ENCODE assay signal across 10 cellular contexts in the genomic region with DNA sequence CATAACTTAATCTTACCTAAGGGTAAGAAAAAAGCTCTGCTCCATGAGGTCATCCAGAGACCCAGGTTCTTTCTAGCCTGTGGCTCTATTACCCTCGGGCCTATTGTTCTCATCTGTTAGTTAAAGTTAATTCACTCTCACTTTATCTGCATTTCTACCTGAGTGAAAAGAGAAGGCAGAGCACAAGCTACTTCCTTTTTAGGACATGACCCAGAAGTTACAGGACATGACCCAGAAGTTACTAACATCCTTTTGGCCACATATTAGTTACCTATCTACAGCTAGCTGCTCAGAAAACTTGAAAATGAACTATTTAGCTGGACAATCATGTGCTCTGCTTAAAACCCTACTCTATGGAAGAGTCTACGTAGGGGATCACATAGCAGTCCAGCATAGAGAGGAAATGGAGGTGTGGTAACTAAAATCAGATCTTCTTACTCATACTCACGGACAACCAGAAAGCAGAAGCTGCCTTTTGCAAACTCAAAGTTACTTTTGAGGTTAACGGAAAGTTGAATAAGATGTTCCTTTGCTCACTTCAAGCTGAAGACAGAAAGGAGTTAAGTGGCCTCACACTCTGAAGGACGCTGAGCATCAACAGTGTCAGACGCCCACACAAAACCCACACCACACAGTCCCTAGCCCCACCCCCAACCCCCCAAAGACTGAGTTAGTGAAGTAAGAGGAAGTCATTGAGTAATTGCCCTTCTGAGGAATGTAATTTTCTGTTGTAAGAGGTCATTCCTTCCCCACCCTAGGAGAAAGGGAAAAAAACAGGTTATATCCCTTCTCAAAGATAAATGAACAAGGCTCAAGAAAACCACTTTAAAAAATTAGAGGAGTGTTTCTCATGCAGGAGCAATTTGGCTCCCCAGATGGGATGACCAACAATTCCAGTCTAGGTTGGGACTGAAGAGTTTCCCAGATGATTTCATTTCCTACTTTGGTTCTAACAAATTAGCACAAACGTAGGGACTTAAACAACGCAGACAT. TPM values are rescaled to one million over a fixed set of nuclear protein-coding genes. Genes with fewer than 3 reads are reported as not detected.
DNase-seq lines count a peak whose midpoint lies in the region; ATAC-seq and TF ChIP-seq lines count a peak whose summit lies in the region.
"Had no signal": no experiment of that assay in that cellular context is flagged by ENCODE, and none has a peak within 500 bp of the region (broad histone marks: within the 10 kb centered on the region; RNA-seq: fewer than 3 reads in every experiment).

No MANE protein-coding gene starts in this region.

- H3K4me1 Mint-ChIP-seq in stimulated activated effector memory CD8-positive, alpha-beta T cell treated with anti-CD3 and anti-CD28 coated beads, Interleukin-12 subunit alpha, Interleukin-12 subunit beta, amount 100 ng/mL, for 72 hours = peaks cover 51% of the 10 kb centered on the region

- TF ChIP-seq CTCF in fibroblast of villous mesenchyme (IDR thresholded peaks at IDR 0.05; ENCODE audit: insufficient read depth, low read depth, low read length) = no peak
- TF ChIP-seq CTCF in MM.1S (IDR thresholded peaks at IDR 0.05; ENCODE audit: low read length) = no peak
- no peak for TF ChIP-seq CTCF in testis (IDR thresholded peaks at IDR 0.05)

- no peaks in the 10 kb centered on the region for H3K9me3 Mint-ChIP-seq in stimulated activated effector memory CD8-positive, alpha-beta T cell treated with anti-CD3 and anti-CD28 coated beads, Interleukin-12 subunit alpha, Interleukin-12 subunit beta, amount 100 ng/mL, for 72 hours

- H3K4me1 ChIP-seq in MM.1S (ENCODE audit: low read length) = peaks cover 21% of the 10 kb centered on the region
- no peaks in the 10 kb centered on the region for H3K4me1 ChIP-seq in testis

- peak; percentile 88 for DNase-seq in activated CD4-positive, alpha-beta T cell treated with anti-CD3 and anti-CD28 coated beads for 4 hours
- DNase-seq in fibroblast of villous mesenchyme (ENCODE audit: low read depth) = peak; percentile 12
- peak; percentile 36 to 70 for DNase-seq in stimulated activated effector memory CD8-positive, alpha-beta T cell treated with anti-CD3 and anti-CD28 coated beads, Interleukin-12 subunit alpha, Interleukin-12 subunit beta, amount 100 ng/mL, for 72 hours (ENCODE audit: low spot score in 2 of 2)
- no peak for DNase-seq in sciatic nerve (ENCODE audit: low spot score)
- no peak for DNase-seq in MM.1S
- no peak for DNase-seq in testis
- DNase-seq: heart right ventricle had no signal

- no peak overlapping the region for H3K27ac ChIP-seq in MM.1S (ENCODE audit: low read length)
- H3K27ac ChIP-seq in testis = no peak overlapping the region
- H3K27ac ChIP-seq: KMS-11 had no signal

- peak overlapping the region; percentile 91 for H3K27ac Mint-ChIP-seq in stimulated activated effector memory CD8-positive, alpha-beta T cell treated with anti-CD3 and anti-CD28 coated beads, Interleukin-12 subunit alpha, Interleukin-12 subunit beta, amount 100 ng/mL, for 72 hours

- no peaks in the 10 kb centered on the region for H3K9me2 ChIP-seq in MM.1S (replicated peaks; ENCODE audit: insufficient read depth, low read length)

- H3K9me3 ChIP-seq in MM.1S (replicated peaks; ENCODE audit: insufficient read depth, low read length) (no peaks in the 10 kb centered on the region), testis (no peaks in the 10 kb centered on the region)

- intact Hi-C loops in sciatic nerve (cut with DNase I) = no loop called here
- intact Hi-C loops in testis (cut with DNase I; ENCODE audit: low total_unique reads) = no loop called here

- peak overlapping the region; percentile 61 for H3K4me3 Mint-ChIP-seq in stimulated activated effector memory CD8-positive, alpha-beta T cell treated with anti-CD3 and anti-CD28 coated beads, Interleukin-12 subunit alpha, Interleukin-12 subunit beta, amount 100 ng/mL, for 72 hours

- H3K27me3 ChIP-seq in MM.1S (replicated peaks; ENCODE audit: insufficient read depth, low read length) (no peaks in the 10 kb centered on the region), testis (no peaks in the 10 kb centered on the region)

- 80 to 82% methylated on average over 8 of the region's 8 CpGs for WGBS in testis, 2 donors

- H3K4me2 ChIP-seq in MM.1S (ENCODE audit: low read depth, low read length) = no peak overlapping the region
- H3K4me2 ChIP-seq: KMS-11 had no signal

- H3K4me3 ChIP-seq in fibroblast of villous mesenchyme (ENCODE audit: low read depth, low read length) = no peak overlapping the region
- H3K4me3 ChIP-seq in MM.1S (ENCODE audit: low read length) = no peak overlapping the region
- no peak overlapping the region for H3K4me3 ChIP-seq in testis

- no peaks in the 10 kb centered on the region for H3K79me2 ChIP-seq in MM.1S (ENCODE audit: low read length)

- no peaks in the 10 kb centered on the region for H4K20me1 ChIP-seq in MM.1S (ENCODE audit: insufficient read depth, low read length)

- no peaks in the 10 kb centered on the region for H3F3A ChIP-seq in MM.1S (ENCODE audit: insufficient read depth, low read length)

- H3K36me3 Mint-ChIP-seq in stimulated activated effector memory CD8-positive, alpha-beta T cell treated with anti-CD3 and anti-CD28 coated beads, Interleukin-12 subunit alpha, Interleukin-12 subunit beta, amount 100 ng/mL, for 72 hours = peaks cover 6% of the 10 kb centered on the region

- H3K36me3 ChIP-seq in MM.1S (replicated peaks; ENCODE audit: insufficient read depth, low read length) = no peaks in the 10 kb centered on the region
- no peaks in the 10 kb centered on the region for H3K36me3 ChIP-seq in testis (ENCODE audit: low read depth, missing control alignments)
- H3K36me3 ChIP-seq: heart right ventricle had no signal

- no peak for TF ChIP-seq POLR2A in testis (IDR thresholded peaks at IDR 0.05)

- H2AFZ ChIP-seq in MM.1S (ENCODE audit: low read length) = no peak overlapping the region

- H3K9ac ChIP-seq in MM.1S (ENCODE audit: low read length) = no peak overlapping the region
- H3K9ac ChIP-seq: KMS-11 had no signal

- peak; percentile 55 for ATAC-seq in GM18873 (IDR thresholded peaks at IDR 0.05; ENCODE audit: low FRiP score, unreplicated experiment)
- peak; percentile 58 for ATAC-seq in HG03066 (IDR thresholded peaks at IDR 0.05; ENCODE audit: low read depth, unreplicated experiment)
- peak; percentile 95 for ATAC-seq in stimulated activated effector memory CD8-positive, alpha-beta T cell treated with anti-CD3 and anti-CD28 coated beads, Interleukin-12 subunit alpha, Interleukin-12 subunit beta, amount 100 ng/mL, for 72 hours
- no peak for ATAC-seq in sciatic nerve

RNA-seq across cellular contexts. Expression of a gene that starts 45.9 kb away (rescaled TPM):
- total RNA-seq in fibroblast of villous mesenchyme (20.9 and 36.3 TPM in 2 replicates), sciatic nerve (98.8 TPM), testis (10 to 100 TPM; 61.0 to 84.7 TPM)
- 45.1 TPM for polyA plus RNA-seq in testis (ENCODE audit: insufficient read depth, low read depth, low replicate concordance)

Comparison
In these comparisons a context has a peak if more than half of its experiments do, and no peak if none do; other contexts are left out.
1. DNase-seq: peak in activated CD4-positive, alpha-beta T cell treated with anti-CD3 and anti-CD28 coated beads for 4 hours (2 of 2), fibroblast of villous mesenchyme (single experiment) and stimulated activated effector memory CD8-positive, alpha-beta T cell treated with anti-CD3 and anti-CD28 coated beads, Interleukin-12 subunit alpha, Interleukin-12 subunit beta, amount 100 ng/mL, for 72 hours (2 of 2); none in sciatic nerve (single experiment), MM.1S (single experiment) and testis (single experiment).